1 cellular context compared by ENCODE assay signal in genomic region chr6:32181890-32182529, GRCh38.
TF ChIP-seq lines count a peak whose summit lies in the region.

No MANE protein-coding gene starts in this region.

TF ChIP-seq in HepG2, 621 proteins besides CTCF, POLR2A, EP300 and RAD21:
- TF ChIP-seq STAG1 (CRISPR knock-in tag; IDR thresholded peaks at IDR 0.05) (0 out of 2 replicates have a peak, but pooled peaks have one; percentile 6), MXD1 (CRISPR knock-in tag; IDR thresholded peaks at IDR 0.05) (0 out of 2 replicates have a peak, but pooled peaks have one; percentile 29), ZNF251 (CRISPR knock-in tag; IDR thresholded peaks at IDR 0.05) (no peak), ZNF687 (CRISPR knock-in tag; IDR thresholded peaks at IDR 0.05) (0 out of 2 replicates have a peak, but pooled peaks have one; percentile 4)
